In the genomic region with DNA sequence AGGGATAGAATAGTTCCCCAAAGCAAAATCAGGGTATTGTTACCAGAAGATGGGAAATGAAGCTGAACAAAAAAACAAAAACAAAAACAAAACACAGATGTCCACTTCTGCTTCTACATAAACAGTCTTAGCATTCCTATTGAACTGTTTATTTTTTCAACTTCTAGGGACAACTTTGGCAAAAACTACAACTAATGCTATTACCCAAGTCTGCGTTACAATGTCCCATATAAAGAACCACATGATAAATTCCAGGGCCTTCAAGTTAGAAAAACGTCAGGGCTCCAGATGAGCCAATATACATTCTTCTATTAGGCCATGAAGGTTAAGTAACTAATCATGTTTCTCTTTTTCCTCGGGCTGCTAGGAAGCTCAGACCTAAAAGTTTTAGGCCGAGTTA, we compare ENCODE assay signal across 19 cellular contexts.
"Had no signal": no experiment of that assay in that cellular context is flagged by ENCODE, and none has a peak within 500 bp of the region (broad histone marks: within the 10 kb centered on the region; RNA-seq: fewer than 3 reads in every experiment).

No MANE protein-coding gene starts in this region.

- ATAC-seq: foreskin keratinocyte; gastroesophageal sphincter; naive thymus-derived CD4-positive, alpha-beta T cell; right lobe of liver; stimulated activated naive B cell treated with anti-CD40 and anti-IgM and Interleukin-4, amounts not matched to agents 10 μg/mL and 1 μg/mL and 100 μg/mL, for 72 hours; stimulated activated naive CD8-positive, alpha-beta T cell treated with anti-CD3 and anti-CD28 coated beads, Interleukin-15, amount 100 ng/mL, for 72 hours had no signal

- DNase-seq: central memory CD4-positive, alpha-beta T cell; colonic mucosa; effector CD8-positive, alpha-beta T cell; erythroblast; esophagus squamous epithelium; foreskin keratinocyte; heart left ventricle; hippocampal formation; mesendoderm; midbrain; naive thymus-derived CD4-positive, alpha-beta T cell; right lobe of liver; small intestine; stimulated activated CD4-positive, alpha-beta T cell treated with anti-CD3 and anti-CD28 coated beads, Interleukin-15, amount 100 ng/mL, for 24 hours; stimulated activated CD4-positive, alpha-beta T cell treated with anti-CD3 and anti-CD28 coated beads, Interleukin-2, amount 100 ng/mL, for 48 hours; stimulated activated naive B cell treated with anti-CD40 and anti-IgM and Interleukin-4, amounts not matched to agents 10 μg/mL and 1 μg/mL and 100 μg/mL, for 72 hours; stimulated activated naive CD8-positive, alpha-beta T cell treated with anti-CD3 and anti-CD28 coated beads, Interleukin-15, amount 100 ng/mL, for 72 hours had no signal

- FAIRE-seq: keratinocyte, small intestine had no signal
